In genomic region chr6:139588734-139589418, GRCh38 we compare ENCODE assay signal across 11 cellular contexts.
A peak's percentile ranks its signal among the peaks of the same experiment; 100 is the strongest.
DNase-seq lines count a peak whose midpoint lies in the region; ATAC-seq, FAIRE-seq and TF ChIP-seq lines count a peak whose summit lies in the region.
"Had no signal": no experiment of that assay in that cellular context is flagged by ENCODE, and none has a peak within 500 bp of the region (broad histone marks: within the 10 kb centered on the region; RNA-seq: fewer than 3 reads in every experiment).

No MANE protein-coding gene starts in this region.

- H3K27me3 ChIP-seq in HepG2 (ENCODE audit: control insufficient read depth in 1 of 2, insufficient read depth in 2 of 2, low read length in 2 of 2) (no peaks in the 10 kb centered on the region), upper lobe of right lung (no peaks in the 10 kb centered on the region)

- peak overlapping the region; percentile 58 for H3K4me2 ChIP-seq in HepG2 (ENCODE audit: low read depth, low read length)

- H3K9me3 ChIP-seq in HepG2 (ENCODE audit: low read length) (no peaks in the 10 kb centered on the region), upper lobe of right lung (no peaks in the 10 kb centered on the region)

- H3K4me3 Mint-ChIP-seq in stimulated activated naive B cell treated with anti-CD40 and anti-IgM and Interleukin-4, amounts not matched to agents 10 μg/mL and 1 μg/mL and 100 μg/mL, for 72 hours = no peak overlapping the region
- H3K4me3 Mint-ChIP-seq in activated CD4-positive, alpha-beta T cell treated with anti-CD3 and anti-CD28 coated beads, Interleukin-2, amount 10 ng/mL, durations not matched to agents 24 days and 14 days = no peak overlapping the region
- H3K4me3 Mint-ChIP-seq: activated CD8-positive, alpha-beta T cell treated with anti-CD3 and anti-CD28 coated beads for 36 hours had no signal

- DNase-seq in NCI-H2107 treated with DMSO at 0.1 percent for 48 hours (lab: John Stamatoyannopoulos, UW; ENCODE audit: unreplicated experiment) (peak; percentile 40), NCI-H2107 (lab: John Stamatoyannopoulos, UW) (no peak), amniotic stem cell (lab: John Stamatoyannopoulos, UW) (peak; percentile 31), HepG2 (ENCODE audit: low spot score) (peak; percentile 82), upper lobe of right lung (no peak), left cardiac atrium (no peak)
- no peak for DNase-seq in stimulated activated naive B cell treated with anti-CD40 and anti-IgM and Interleukin-4, amounts not matched to agents 10 μg/mL and 1 μg/mL and 100 μg/mL, for 72 hours
- no peak for DNase-seq in activated CD4-positive, alpha-beta T cell treated with anti-CD3 and anti-CD28 coated beads, Interleukin-2, amount 10 ng/mL, durations not matched to agents 24 days and 14 days
- DNase-seq: activated CD8-positive, alpha-beta T cell treated with anti-CD3 and anti-CD28 coated beads for 36 hours; stimulated activated CD4-positive, alpha-beta T cell treated with anti-CD3 and anti-CD28 coated beads, Interleukin-4, amount 100 ng/mL, for 1 hour had no signal

- CTCF ChIA-PET in HepG2 (lab: Yijun Ruan, JAX; ENCODE audit: low intra/inter-chr PET ratio, low total read pairs) = no interaction called here

- peak in 1 of 2 experiments; percentile 68; a peak in 2 of 4 replicates for TF ChIP-seq EP300 in HepG2 (IDR thresholded peaks at IDR 0.05; ENCODE audit: low read depth in 2 of 2, low read length in 2 of 2)
- TF ChIP-seq EP300 in HepG2 (CRISPR knock-in tag; IDR thresholded peaks at IDR 0.05; ENCODE audit: borderline replicate concordance) = no peak

- H3K36me3 Mint-ChIP-seq in stimulated activated naive B cell treated with anti-CD40 and anti-IgM and Interleukin-4, amounts not matched to agents 10 μg/mL and 1 μg/mL and 100 μg/mL, for 72 hours = no peaks in the 10 kb centered on the region
- H3K36me3 Mint-ChIP-seq in activated CD4-positive, alpha-beta T cell treated with anti-CD3 and anti-CD28 coated beads, Interleukin-2, amount 10 ng/mL, durations not matched to agents 24 days and 14 days (ENCODE audit: low read depth) = no peaks in the 10 kb centered on the region

- peaks cover 59% of the 10 kb centered on the region for H3K4me1 ChIP-seq in HepG2 (ENCODE audit: insufficient read depth, low read length)
- peaks cover 17% of the 10 kb centered on the region for H3K4me1 ChIP-seq in upper lobe of right lung

- H3K9ac ChIP-seq in HepG2 (ENCODE audit: insufficient read depth, low read depth, low read length) = no peak overlapping the region

- ATAC-seq in HepG2 (peak; percentile 65), upper lobe of right lung (peak; percentile 17), left cardiac atrium (no peak)
- ATAC-seq in stimulated activated naive B cell treated with anti-CD40 and anti-IgM and Interleukin-4, amounts not matched to agents 10 μg/mL and 1 μg/mL and 100 μg/mL, for 72 hours (replicated peaks) = no peak
- ATAC-seq: activated CD8-positive, alpha-beta T cell treated with anti-CD3 and anti-CD28 coated beads for 36 hours had no signal

- H4K20me1 ChIP-seq in HepG2 (ENCODE audit: insufficient read depth, low read length) = no peaks in the 10 kb centered on the region

- no peaks in the 10 kb centered on the region for H3K79me2 ChIP-seq in HepG2 (ENCODE audit: insufficient read depth, low read length)

- BruUV-seq in HepG2 (replicated peaks; lab: Mats Ljungman, UMichigan) = no TSS peak

- in situ Hi-C loops in HepG2 (cut with HindIII; ENCODE audit: extremely low pct_ligation_motif_present, low pct_unique_long_range_greater_than_20kb) = loop anchor here (5.0 kb wide), 1 partner anchor 217 kb away; the partner anchor contains the start of gene CITED2

- H3K36me3 ChIP-seq in HepG2 (replicated peaks in 1 of 2; ENCODE audit: control insufficient read depth in 1 of 2, insufficient read depth in 2 of 2, low read length in 2 of 2) = no peaks in the 10 kb centered on the region
- H3K36me3 ChIP-seq in upper lobe of right lung = no peaks in the 10 kb centered on the region

- H3K4me3 ChIP-seq in HepG2 (replicated peaks in 1 of 3; ENCODE audit: insufficient read depth in 1 of 3, low read depth in 2 of 3, low read length in 3 of 3) (peak overlapping the region in 2 of 3 experiments; percentile 14 to 22; a peak in 2 of 6 replicates), upper lobe of right lung (no peak overlapping the region)

- H2AFZ ChIP-seq in HepG2 (ENCODE audit: low read length) = no peak overlapping the region

- H3K27me3 Mint-ChIP-seq in stimulated activated naive B cell treated with anti-CD40 and anti-IgM and Interleukin-4, amounts not matched to agents 10 μg/mL and 1 μg/mL and 100 μg/mL, for 72 hours = peaks cover 15 to 20% of the 10 kb centered on the region in 2 donors
- peaks cover 31% of the 10 kb centered on the region for H3K27me3 Mint-ChIP-seq in activated CD4-positive, alpha-beta T cell treated with anti-CD3 and anti-CD28 coated beads, Interleukin-2, amount 10 ng/mL, durations not matched to agents 24 days and 14 days

- intact Hi-C loops in HepG2 (cut with micrococcal nuclease; ENCODE audit: unreplicated experiment) (loop anchor here (2.0 kb wide), 3 partner anchors 48 to 214 kb away; partner anchors contain the start of gene CITED2), upper lobe of right lung (cut with DNase I) (no loop called here), left cardiac atrium (cut with DNase I) (no loop called here)
- intact Hi-C loops in activated CD4-positive, alpha-beta T cell treated with anti-CD3 and anti-CD28 coated beads, Interleukin-2, amount 10 ng/mL, durations not matched to agents 24 days and 14 days (cut with micrococcal nuclease) = no loop called here

- H3K27ac ChIP-seq in HepG2 (ENCODE audit: extremely low read length, insufficient read depth, low read length) (peak overlapping the region; percentile 24), upper lobe of right lung (peak overlapping the region; percentile 67)
- H3K27ac ChIP-seq: HL-60 had no signal

- POLR2A ChIA-PET in HepG2 (lab: Yijun Ruan, JAX) = interaction anchor here (0.8 to 2.3 kb wide), 2 partner anchors 214 to 219 kb away, joined by 3 to 21 read pairs; partner anchors contain the start of gene CITED2

- TF ChIP-seq POLR2A in HepG2 (IDR thresholded peaks at IDR 0.05; ENCODE audit: insufficient read depth in 1 of 2, low read depth in 2 of 2, low read length in 2 of 2) = no peak

- peaks cover 0 to 10% of the 10 kb centered on the region in 2 donors for H3K4me1 Mint-ChIP-seq in stimulated activated naive B cell treated with anti-CD40 and anti-IgM and Interleukin-4, amounts not matched to agents 10 μg/mL and 1 μg/mL and 100 μg/mL, for 72 hours
- no peaks in the 10 kb centered on the region for H3K4me1 Mint-ChIP-seq in activated CD4-positive, alpha-beta T cell treated with anti-CD3 and anti-CD28 coated beads, Interleukin-2, amount 10 ng/mL, durations not matched to agents 24 days and 14 days

- no peak for FAIRE-seq in HepG2 (lab: Jason Lieb, UNC)

- no peak for TF ChIP-seq RAD21 in HepG2 (CRISPR knock-in tag; IDR thresholded peaks at IDR 0.05)

- TF ChIP-seq CTCF in HepG2 (CRISPR knock-in tag; IDR thresholded peaks at IDR 0.05) (no peak), upper lobe of right lung (IDR thresholded peaks at IDR 0.05) (no peak)

- H3K9me3 Mint-ChIP-seq in stimulated activated naive B cell treated with anti-CD40 and anti-IgM and Interleukin-4, amounts not matched to agents 10 μg/mL and 1 μg/mL and 100 μg/mL, for 72 hours = no peaks in the 10 kb centered on the region
- no peaks in the 10 kb centered on the region for H3K9me3 Mint-ChIP-seq in activated CD4-positive, alpha-beta T cell treated with anti-CD3 and anti-CD28 coated beads, Interleukin-2, amount 10 ng/mL, durations not matched to agents 24 days and 14 days
- H3K9me3 Mint-ChIP-seq: activated CD8-positive, alpha-beta T cell treated with anti-CD3 and anti-CD28 coated beads for 36 hours had no signal

- 1% methylated on average over 3 of the region's 3 CpGs for WGBS in HepG2 (ENCODE audit: low lambda C conversion rate)

- H3K27ac Mint-ChIP-seq in stimulated activated naive B cell treated with anti-CD40 and anti-IgM and Interleukin-4, amounts not matched to agents 10 μg/mL and 1 μg/mL and 100 μg/mL, for 72 hours = no peak overlapping the region
- H3K27ac Mint-ChIP-seq in activated CD4-positive, alpha-beta T cell treated with anti-CD3 and anti-CD28 coated beads, Interleukin-2, amount 10 ng/mL, durations not matched to agents 24 days and 14 days = no peak overlapping the region
- H3K27ac Mint-ChIP-seq: activated CD8-positive, alpha-beta T cell treated with anti-CD3 and anti-CD28 coated beads for 36 hours had no signal

TF ChIP-seq in HepG2, 621 proteins besides CTCF, POLR2A, EP300 and RAD21 (continues in another document):
- TF ChIP-seq ZBTB7B (CRISPR knock-in tag; IDR thresholded peaks at IDR 0.05) = no peak

Comparison
In these comparisons a context has a peak if more than half of its experiments do, and no peak if none do; other contexts are left out.
1. DNase-seq: peak in NCI-H2107 treated with DMSO at 0.1 percent for 48 hours (single experiment), amniotic stem cell (single experiment) and HepG2 (single experiment); none in NCI-H2107 (single experiment), upper lobe of right lung (single experiment), stimulated activated naive B cell treated with anti-CD40 and anti-IgM and Interleukin-4, amounts not matched to agents 10 μg/mL and 1 μg/mL and 100 μg/mL, for 72 hours (single experiment), left cardiac atrium (single experiment) and activated CD4-positive, alpha-beta T cell treated with anti-CD3 and anti-CD28 coated beads, Interleukin-2, amount 10 ng/mL, durations not matched to agents 24 days and 14 days (single experiment).
2. ATAC-seq: peak in HepG2 (single experiment) and upper lobe of right lung (single experiment); none in stimulated activated naive B cell treated with anti-CD40 and anti-IgM and Interleukin-4, amounts not matched to agents 10 μg/mL and 1 μg/mL and 100 μg/mL, for 72 hours (0 of 2) and left cardiac atrium (0 of 2).